18 cellular contexts compared by ENCODE assay signal in the genomic region with DNA sequence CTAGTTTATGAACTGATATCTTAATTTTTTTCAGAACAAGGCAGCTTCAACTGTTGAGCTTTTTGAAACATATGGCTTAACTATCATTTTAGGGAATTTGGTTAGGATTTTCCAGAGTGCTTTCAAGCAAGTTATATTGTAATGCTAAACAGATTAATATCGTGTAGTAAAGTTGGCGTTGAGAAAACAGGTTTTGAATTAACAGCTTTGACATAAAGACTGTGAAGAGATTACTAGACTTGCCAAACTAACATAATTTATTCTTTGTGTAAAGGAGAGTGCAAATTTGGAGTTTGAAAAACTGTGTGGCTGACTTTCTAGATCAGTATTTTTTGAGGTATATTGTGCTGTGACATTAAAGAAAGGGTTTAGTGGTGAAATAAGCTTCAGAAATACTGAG. TPM values are rescaled to one million over a fixed set of nuclear protein-coding genes. Genes with fewer than 3 reads are reported as not detected.
A peak's percentile ranks its signal among the peaks of the same experiment; 100 is the strongest.
DNase-seq lines count a peak whose midpoint lies in the region; ATAC-seq and TF ChIP-seq lines count a peak whose summit lies in the region.
"Had no signal": no experiment of that assay in that cellular context is flagged by ENCODE, and none has a peak within 500 bp of the region (broad histone marks: within the 10 kb centered on the region; RNA-seq: fewer than 3 reads in every experiment).

No MANE protein-coding gene starts in this region.

- whole genome bisulfite sequencing in body of pancreas, 2 donors: 28 to 49% methylated on average over 2 of the region's 2 CpGs
- 32% methylated on average over 2 of the region's 2 CpGs for WGBS in smooth muscle cell (ENCODE audit: low lambda C conversion rate)

- DNase-seq in CD4-positive, CD25-positive, alpha-beta regulatory T cell: no peak
- DNase-seq in body of pancreas (no peak), lower lobe of right lung (no peak), smooth muscle cell (lab: John Stamatoyannopoulos, UW; ENCODE audit: unreplicated experiment) (no peak), DMS114 treated with DMSO at 0.1 percent for 48 hours (lab: John Stamatoyannopoulos, UW; ENCODE audit: unreplicated experiment) (no peak)
- no peak for DNase-seq in stimulated activated CD4-positive, alpha-beta T cell treated with anti-CD3 and anti-CD28 coated beads, Interleukin-4, amount 100 ng/mL, for 4 hours
- DNase-seq in effector CD4-positive, alpha-beta T cell: no peak
- DNase-seq: activated CD8-positive, alpha-beta T cell treated with anti-CD3 and anti-CD28 coated beads, Interleukin-2, amount 10 ng/mL, durations not matched to agents 7 days and 5 days; Calu3; cortex of kidney; GDM1; NCI-H1436 treated with DMSO at 0.1 percent for 48 hours; NCI-H446 treated with DMSO at 0.1 percent for 48 hours; nucleus accumbens; PC-3 had no signal

- H3K4me1 ChIP-seq in CD4-positive, CD25-positive, alpha-beta regulatory T cell (ENCODE audit: control insufficient read depth, insufficient read depth, low read length, poor library complexity, severe bottlenecking): peaks cover 48% of the 10 kb centered on the region
- H3K4me1 ChIP-seq in body of pancreas (peaks cover 44% of the 10 kb centered on the region), lower lobe of right lung (peaks cover 92% of the 10 kb centered on the region), smooth muscle cell (ENCODE audit: low read depth) (peaks cover 43% of the 10 kb centered on the region)

- peak overlapping the region; percentile 30 for H3K9ac ChIP-seq in smooth muscle cell (ENCODE audit: low read depth)

- peaks cover 2% of the 10 kb centered on the region for H3K36me3 ChIP-seq in CD4-positive, CD25-positive, alpha-beta regulatory T cell (ENCODE audit: control insufficient read depth, insufficient read depth, low read length)
- H3K36me3 ChIP-seq in body of pancreas (replicated peaks in 1 of 2; ENCODE audit: insufficient read depth in 1 of 2, low read depth in 2 of 2): no peaks in the 10 kb centered on the region
- no peaks in the 10 kb centered on the region for H3K36me3 ChIP-seq in lower lobe of right lung
- H3K36me3 ChIP-seq in smooth muscle cell (ENCODE audit: low read depth): no peaks in the 10 kb centered on the region

- H3K27ac Mint-ChIP-seq in CD4-positive, CD25-positive, alpha-beta regulatory T cell: peak overlapping the region in 2 of 3 donors; percentile 45 to 62
- H3K27ac Mint-ChIP-seq: activated CD8-positive, alpha-beta T cell treated with anti-CD3 and anti-CD28 coated beads, Interleukin-2, amount 10 ng/mL, durations not matched to agents 7 days and 5 days; activated T-helper 2 cell treated with anti-CD3 and anti-CD28 coated beads, Interferon-gamma antibody, Interleukin-2, Interleukin-4, amounts not matched to agents 10 μg/mL and 5 μg/mL and 100 μg/mL, durations not matched to agents 14 hours and 24 hours and 36 hours had no signal

- peak overlapping the region; percentile 40 for H3K4me2 ChIP-seq in smooth muscle cell

- peaks cover 93% of the 10 kb centered on the region for H3K79me2 ChIP-seq in smooth muscle cell (ENCODE audit: low read depth)

- no peaks in the 10 kb centered on the region for H3K27me3 ChIP-seq in CD4-positive, CD25-positive, alpha-beta regulatory T cell (ENCODE audit: control insufficient read depth, insufficient read depth, low read length)
- H3K27me3 ChIP-seq in body of pancreas: no peaks in the 10 kb centered on the region
- no peaks in the 10 kb centered on the region for H3K27me3 ChIP-seq in lower lobe of right lung (ENCODE audit: low read depth)
- H3K27me3 ChIP-seq in smooth muscle cell (ENCODE audit: low read depth): no peaks in the 10 kb centered on the region

- H3K4me3 Mint-ChIP-seq in CD4-positive, CD25-positive, alpha-beta regulatory T cell: peak overlapping the region in 1 of 4 donors; percentile 11
- H3K4me3 Mint-ChIP-seq: activated CD8-positive, alpha-beta T cell treated with anti-CD3 and anti-CD28 coated beads, Interleukin-2, amount 10 ng/mL, durations not matched to agents 7 days and 5 days had no signal

- intact Hi-C loops in body of pancreas (cut with DNase I) (no loop called here), lower lobe of right lung (cut with DNase I) (no loop called here)

- no peak overlapping the region for H2AFZ ChIP-seq in smooth muscle cell (ENCODE audit: low read depth)

- no peaks in the 10 kb centered on the region for H3K27me3 Mint-ChIP-seq in CD4-positive, CD25-positive, alpha-beta regulatory T cell

- peaks cover 12% of the 10 kb centered on the region for H3K36me3 Mint-ChIP-seq in CD4-positive, CD25-positive, alpha-beta regulatory T cell

- no peak overlapping the region for H3K4me3 ChIP-seq in CD4-positive, CD25-positive, alpha-beta regulatory T cell (ENCODE audit: low read depth, low read length)
- no peak overlapping the region for H3K4me3 ChIP-seq in body of pancreas
- H3K4me3 ChIP-seq in lower lobe of right lung: no peak overlapping the region
- no peak overlapping the region for H3K4me3 ChIP-seq in smooth muscle cell

- TF ChIP-seq CTCF in body of pancreas (IDR thresholded peaks at IDR 0.05): no peak
- no peak for TF ChIP-seq CTCF in lower lobe of right lung (IDR thresholded peaks at IDR 0.05)
- TF ChIP-seq CTCF in smooth muscle cell (IDR thresholded peaks at IDR 0.05; ENCODE audit: borderline replicate concordance, insufficient read depth, poor library complexity, severe bottlenecking): no peak

- peaks cover 0 to 4% (median 0%) of the 10 kb centered on the region in 7 donors for H3K9me3 Mint-ChIP-seq in CD4-positive, CD25-positive, alpha-beta regulatory T cell

- H3K4me1 Mint-ChIP-seq in CD4-positive, CD25-positive, alpha-beta regulatory T cell: peaks cover 46 to 90% (median 80%) of the 10 kb centered on the region in 4 donors

- H3K9me3 ChIP-seq in CD4-positive, CD25-positive, alpha-beta regulatory T cell (ENCODE audit: control insufficient read depth in 2 of 2, low read length in 2 of 2): no peaks in the 10 kb centered on the region
- H3K9me3 ChIP-seq in body of pancreas (no peaks in the 10 kb centered on the region), lower lobe of right lung (no peaks in the 10 kb centered on the region), smooth muscle cell (replicated peaks; ENCODE audit: low read depth) (no peaks in the 10 kb centered on the region)

- H3F3A ChIP-seq in smooth muscle cell (ENCODE audit: low read depth): peaks cover 39% of the 10 kb centered on the region

- no peak for ATAC-seq in CD4-positive, CD25-positive, alpha-beta regulatory T cell (ENCODE audit: low read depth in 2 of 2)
- no peak for ATAC-seq in body of pancreas
- no peak for ATAC-seq in lower lobe of right lung
- ATAC-seq in HG03354 (IDR thresholded peaks at IDR 0.05; ENCODE audit: poor library complexity, severe bottlenecking, unreplicated experiment): no peak
- ATAC-seq: activated CD8-positive, alpha-beta T cell treated with anti-CD3 and anti-CD28 coated beads, Interleukin-2, amount 10 ng/mL, durations not matched to agents 7 days and 5 days; PC-3 had no signal

- TF ChIP-seq POLR2A in body of pancreas (IDR thresholded peaks at IDR 0.05): no peak

- no peak overlapping the region for H3K27ac ChIP-seq in CD4-positive, CD25-positive, alpha-beta regulatory T cell (ENCODE audit: insufficient read depth, low read length, poor library complexity, severe bottlenecking)
- H3K27ac ChIP-seq in body of pancreas (peak overlapping the region in 3 of 4 donors; percentile 8 to 29 (median 14)), lower lobe of right lung (peak overlapping the region; percentile 8), smooth muscle cell (ENCODE audit: low read depth) (peak overlapping the region; percentile 99)
- H3K27ac ChIP-seq: VCaP had no signal

- H4K20me1 ChIP-seq in smooth muscle cell (ENCODE audit: low read depth): peaks cover 61% of the 10 kb centered on the region

RNA-seq across cellular contexts. Expression of a gene that starts 17.2 kb away (rescaled TPM):
- 198 TPM for total RNA-seq in CD4-positive, CD25-positive, alpha-beta regulatory T cell
- polyA plus RNA-seq in CD4-positive, CD25-positive, alpha-beta regulatory T cell: 100 to 1,000 TPM in 3 of 4 donors, 10 to 100 TPM in 1; 98.2 to 147 (median 123) TPM
- total RNA-seq in body of pancreas (10 to 100 TPM; 79.6 to 92.9 TPM), lower lobe of right lung (265 TPM), smooth muscle cell (184 and 185 TPM in 2 replicates)
- polyA plus RNA-seq in smooth muscle cell: 59.3 and 80.8 TPM in 2 replicates

RNA-seq across cellular contexts. Expression of a gene that starts 53.1 kb away (rescaled TPM):
- not detected for total RNA-seq in CD4-positive, CD25-positive, alpha-beta regulatory T cell
- polyA plus RNA-seq in CD4-positive, CD25-positive, alpha-beta regulatory T cell: not detected
- total RNA-seq in body of pancreas (1 to 10 TPM; 5.7 to 9.6 TPM), lower lobe of right lung (5.5 TPM), smooth muscle cell (0.90 and 2.3 TPM in 2 replicates)
- 0.08 and 1.3 TPM in 2 replicates for polyA plus RNA-seq in smooth muscle cell
